15 cellular contexts compared by ENCODE assay signal in the genomic region with DNA sequence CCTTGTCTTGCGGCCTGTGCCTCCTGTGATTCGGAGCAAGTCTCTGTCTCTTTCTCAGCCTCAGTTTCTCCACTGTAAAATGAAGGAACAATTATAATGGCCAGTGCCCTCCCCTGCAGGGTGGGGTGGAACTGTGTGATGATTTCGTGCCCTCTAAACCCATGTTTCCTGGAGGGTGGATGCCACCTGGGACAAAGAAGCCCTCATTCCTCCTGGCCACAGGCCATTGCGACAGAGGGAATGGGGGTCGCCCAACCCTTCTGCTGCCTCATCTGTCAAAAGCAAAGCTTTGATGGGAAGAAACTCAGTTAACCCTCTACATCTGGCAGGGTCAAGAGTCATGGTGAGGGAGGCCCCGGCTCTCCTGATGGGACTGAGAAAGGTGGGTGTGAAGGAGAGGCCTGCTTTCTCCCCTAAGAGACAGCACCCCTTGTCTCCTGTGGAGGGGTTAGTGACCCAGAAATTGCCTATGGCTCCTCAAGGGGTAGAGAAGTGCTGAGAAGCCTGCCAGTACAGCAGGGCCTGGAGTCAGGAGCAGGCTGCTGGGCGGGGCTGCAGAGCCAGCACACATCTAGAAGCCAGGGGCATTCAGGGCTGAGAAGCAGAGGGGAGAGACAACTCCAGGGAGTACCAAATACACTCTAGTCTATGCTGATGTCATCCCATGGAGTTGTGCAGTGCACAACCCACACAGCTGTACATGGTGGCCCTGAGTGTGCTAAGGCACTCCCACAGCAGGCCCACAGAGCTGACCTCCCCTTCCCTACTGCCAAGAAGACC.
A peak's percentile ranks its signal among the peaks of the same experiment; 100 is the strongest.
DNase-seq lines count a peak whose midpoint lies in the region; ATAC-seq and TF ChIP-seq lines count a peak whose summit lies in the region.
"Had no signal": no experiment of that assay in that cellular context is flagged by ENCODE, and none has a peak within 500 bp of the region (broad histone marks: within the 10 kb centered on the region; RNA-seq: fewer than 3 reads in every experiment).

No MANE protein-coding gene starts in this region.

- H3K27ac ChIP-seq in RWPE2 (ENCODE audit: poor library complexity, severe bottlenecking) (peak overlapping the region; percentile 88), hepatocyte (peak overlapping the region; percentile 15)
- H3K27ac ChIP-seq: BLaER1 treated with 17β-estradiol and CSF1 and Interleukin-3, amounts not matched to agents 10 nM and 100 nM; testis had no signal

- ATAC-seq in RWPE2 (ENCODE audit: low read depth) = peak; percentile 30; the same call in 2 of the 3 replicates

- peaks cover 10% of the 10 kb centered on the region for H3K27me3 Mint-ChIP-seq in progenitor cell of endocrine pancreas

- H4K20me1 ChIP-seq in hepatocyte (ENCODE audit: insufficient read depth, poor library complexity, severe bottlenecking) = no peaks in the 10 kb centered on the region

- H3K27me3 ChIP-seq in RWPE2 (ENCODE audit: insufficient read depth, poor library complexity, severe bottlenecking) (no peaks in the 10 kb centered on the region), hepatocyte (no peaks in the 10 kb centered on the region)
- H3K27me3 ChIP-seq: testis had no signal

- H2AFZ ChIP-seq in hepatocyte = no peak overlapping the region

- no peaks in the 10 kb centered on the region for H3K36me3 ChIP-seq in RWPE2 (ENCODE audit: low read depth)
- no peaks in the 10 kb centered on the region for H3K36me3 ChIP-seq in hepatocyte (replicated peaks; ENCODE audit: insufficient read depth, low read depth)
- H3K36me3 ChIP-seq: BLaER1 treated with 17β-estradiol and CSF1 and Interleukin-3, amounts not matched to agents 10 nM and 100 nM had no signal

- H3K9me3 ChIP-seq in RWPE2 (ENCODE audit: severe bottlenecking) (no peaks in the 10 kb centered on the region), hepatocyte (ENCODE audit: low read depth) (no peaks in the 10 kb centered on the region)
- H3K9me3 ChIP-seq: testis had no signal

- H3K27ac Mint-ChIP-seq in progenitor cell of endocrine pancreas = peak overlapping the region; percentile 82
- H3K27ac Mint-ChIP-seq: activated T-helper 1 cell treated with anti-CD3 and anti-CD28 coated beads, Interleukin-12 subunit alpha, Interleukin-12 subunit beta, Interleukin-2, Interleukin-4 antibody, amounts not matched to agents 30 ng/mL and 10 ng/mL and 1 ng/mL, durations not matched to agents 14 hours and 24 hours and 36 hours had no signal

- 94% methylated on average over 6 of the region's 7 CpGs for WGBS in hepatocyte (ENCODE audit: low lambda C conversion rate, missing lambda C conversion rate)

- H3K79me2 ChIP-seq in hepatocyte = no peaks in the 10 kb centered on the region

- peaks cover 14% of the 10 kb centered on the region for H3K4me1 Mint-ChIP-seq in progenitor cell of endocrine pancreas (ENCODE audit: low read depth)

- H3K4me3 Mint-ChIP-seq in progenitor cell of endocrine pancreas (ENCODE audit: low read depth) = no peak overlapping the region
- H3K4me3 Mint-ChIP-seq: activated T-helper 1 cell treated with anti-CD3 and anti-CD28 coated beads, Interleukin-12 subunit alpha, Interleukin-12 subunit beta, Interleukin-2, Interleukin-4 antibody, amounts not matched to agents 30 ng/mL and 10 ng/mL and 1 ng/mL, durations not matched to agents 14 hours and 24 hours and 36 hours had no signal

- TF ChIP-seq CTCF in RWPE2 (IDR thresholded peaks at IDR 0.05; ENCODE audit: poor library complexity, severe bottlenecking) (no peak), hepatocyte (IDR thresholded peaks at IDR 0.05; ENCODE audit: poor library complexity) (no peak), progenitor cell of endocrine pancreas (IDR thresholded peaks at IDR 0.05; ENCODE audit: unreplicated experiment) (no peak)

- H3K4me1 ChIP-seq in RWPE2 (ENCODE audit: insufficient read depth, poor library complexity, severe bottlenecking) = peaks cover 15% of the 10 kb centered on the region
- no peaks in the 10 kb centered on the region for H3K4me1 ChIP-seq in hepatocyte (ENCODE audit: insufficient read depth)

- H3K9me3 Mint-ChIP-seq in progenitor cell of endocrine pancreas (ENCODE audit: low read depth) = peaks cover 9% of the 10 kb centered on the region
- H3K9me3 Mint-ChIP-seq: activated T-helper 1 cell treated with anti-CD3 and anti-CD28 coated beads, Interleukin-12 subunit alpha, Interleukin-12 subunit beta, Interleukin-2, Interleukin-4 antibody, amounts not matched to agents 30 ng/mL and 10 ng/mL and 1 ng/mL, durations not matched to agents 14 hours and 24 hours and 36 hours had no signal

- no peak overlapping the region for H3K4me3 ChIP-seq in RWPE2 (ENCODE audit: severe bottlenecking)
- no peak overlapping the region for H3K4me3 ChIP-seq in hepatocyte
- H3K4me3 ChIP-seq: BLaER1 treated with 17β-estradiol and CSF1 and Interleukin-3, amounts not matched to agents 10 nM and 100 nM; testis had no signal

- no peaks in the 10 kb centered on the region for H3K9me2 ChIP-seq in hepatocyte (replicated peaks; ENCODE audit: insufficient read depth)

- no peak overlapping the region for H3K4me2 ChIP-seq in hepatocyte
- H3K4me2 ChIP-seq: BLaER1 treated with 17β-estradiol and CSF1 and Interleukin-3, amounts not matched to agents 10 nM and 100 nM had no signal

- no peaks in the 10 kb centered on the region for H3K36me3 Mint-ChIP-seq in progenitor cell of endocrine pancreas (ENCODE audit: insufficient read depth)

- DNase-seq in GM03348 (ENCODE audit: low spot score) = peak; percentile 45
- DNase-seq in RWPE2 (ENCODE audit: low spot score) = peak; percentile 41
- DNase-seq in hepatocyte (ENCODE audit: low spot score) = no peak
- DNase-seq in progenitor cell of endocrine pancreas (ENCODE audit: low spot score, unreplicated experiment) = no peak
- no peak for DNase-seq in glomerular visceral epithelial cell (ENCODE audit: extremely low spot score)
- no peak for DNase-seq in activated gamma-delta T cell (lab: John Stamatoyannopoulos, UW)
- no peak for DNase-seq in HuH-7 (ENCODE audit: low spot score)
- no peak for DNase-seq in activated CD4-positive, alpha-beta T cell treated with anti-CD3 and anti-CD28 coated beads, Interleukin-2, amount 50 U/mL, for 4 hours
- DNase-seq: DND-41; NCI-H2029; stimulated activated CD4-positive, alpha-beta T cell treated with anti-CD3 and anti-CD28 coated beads, Interleukin-15, amount 100 ng/mL, for 24 hours; T1000; testis had no signal

Comparison
In these comparisons a context has a peak if more than half of its experiments do, and no peak if none do; other contexts are left out.
1. DNase-seq: peak in GM03348 (single experiment) and RWPE2 (single experiment); none in hepatocyte (single experiment), progenitor cell of endocrine pancreas (single experiment), glomerular visceral epithelial cell (single experiment), activated gamma-delta T cell (single experiment), HuH-7 (single experiment) and activated CD4-positive, alpha-beta T cell treated with anti-CD3 and anti-CD28 coated beads, Interleukin-2, amount 50 U/mL, for 4 hours (0 of 2).